In genomic region chr14:99230271-99231141, GRCh38 we compare ENCODE assay signal across 10 cellular contexts. TPM values are rescaled to one million over a fixed set of nuclear protein-coding genes. Genes with fewer than 3 reads are reported as not detected.
A peak's percentile ranks its signal among the peaks of the same experiment; 100 is the strongest.
DNase-seq lines count a peak whose midpoint lies in the region; FAIRE-seq and TF ChIP-seq lines count a peak whose summit lies in the region.
"Had no signal": no experiment of that assay in that cellular context is flagged by ENCODE, and none has a peak within 500 bp of the region (broad histone marks: within the 10 kb centered on the region; RNA-seq: fewer than 3 reads in every experiment).

No MANE protein-coding gene starts in this region.

- peak overlapping the region; percentile 79 for H4K91ac ChIP-seq in H1 (replicated peaks; ENCODE audit: insufficient read length, low read length)

- TF ChIP-seq EP300 in H1 (IDR thresholded peaks at IDR 0.05; ENCODE audit: borderline replicate concordance in 1 of 2, low read depth in 2 of 2, low read length in 2 of 2), result no peak

- peak overlapping the region; percentile 68 for H3K4me3 Mint-ChIP-seq in activated CD4-positive, alpha-beta memory T cell treated with anti-CD3 and anti-CD28 coated beads for 36 hours

- H3K23ac ChIP-seq in H1 (ENCODE audit: insufficient read length), result no peak overlapping the region

- H4K8ac ChIP-seq in H1 (ENCODE audit: extremely low read depth, insufficient read depth, low read length), result peak overlapping the region; percentile 89; the same call in 1 of the 2 replicates

- H2BK120ac ChIP-seq in H1 (replicated peaks; ENCODE audit: low read depth, low read length), result no peak overlapping the region

- no peaks in the 10 kb centered on the region for H3K36me3 ChIP-seq in H7 (replicated peaks; ENCODE audit: control insufficient read depth, insufficient read depth, low read length)
- no peaks in the 10 kb centered on the region for H3K36me3 ChIP-seq in H1 (ENCODE audit: control insufficient read depth in 2 of 4, insufficient read depth in 4 of 4, low read length in 3 of 4)

- TF ChIP-seq RAD21 in H1 (IDR thresholded peaks at IDR 0.05 in 1 of 2, conservative IDR thresholded peaks at IDR 0.05 in 1 of 2; ENCODE audit: low read depth in 2 of 2, low read length in 2 of 2), result peak in 1 of 2 experiments; percentile 7; a peak in 1 of 4 replicates

- peak overlapping the region; percentile 90; the same call in 1 of the 2 replicates for H2BK5ac ChIP-seq in H1 (ENCODE audit: low read depth, low read length)

- H3K27ac Mint-ChIP-seq in activated CD4-positive, alpha-beta memory T cell treated with anti-CD3 and anti-CD28 coated beads for 36 hours, result peak overlapping the region; percentile 96

- no peak for TF ChIP-seq POLR2A in H1 (IDR thresholded peaks at IDR 0.05; ENCODE audit: control extremely low read depth in 1 of 2, low read depth in 2 of 2, low read length in 2 of 2)

- no peaks in the 10 kb centered on the region for H3K27me3 Mint-ChIP-seq in activated CD4-positive, alpha-beta memory T cell treated with anti-CD3 and anti-CD28 coated beads for 36 hours

- H3K14ac ChIP-seq in H1 (ENCODE audit: insufficient read length), result no peak overlapping the region

- H3K27me3 ChIP-seq in H7 (ENCODE audit: control insufficient read depth, insufficient read depth, low read length), result no peaks in the 10 kb centered on the region
- H3K27me3 ChIP-seq in H1 (replicated peaks in 1 of 4; ENCODE audit: control insufficient read depth in 3 of 4, extremely low read depth in 1 of 4, insufficient read depth in 3 of 4, low read length in 3 of 4), result no peaks in the 10 kb centered on the region

- no peak overlapping the region for H4K5ac ChIP-seq in H1 (ENCODE audit: insufficient read length, low read depth, low read length)

- peaks cover 95% of the 10 kb centered on the region for H3K4me1 Mint-ChIP-seq in activated CD4-positive, alpha-beta memory T cell treated with anti-CD3 and anti-CD28 coated beads for 36 hours (ENCODE audit: low read depth)

- CTCF ChIA-PET in activated CD4-positive, alpha-beta memory T cell treated with anti-CD3 and anti-CD28 coated beads for 36 hours (lab: Charles Lee), result interaction anchor here (0.6 to 10.7 kb wide), 23 partner anchors 8 to 1252 kb away, joined by 3 to 110 read pairs (median 4); no protein-coding TSS in a partner anchor
- CTCF ChIA-PET in H1 (lab: Charles Lee; ENCODE audit: partially characterized antibody), result interaction anchor here (0.7 to 7.5 kb wide), 11 partner anchors 11 to 425 kb away, joined by 3 to 45 read pairs (median 3); no protein-coding TSS in a partner anchor

- intact Hi-C loops in activated CD4-positive, alpha-beta memory T cell treated with anti-CD3 and anti-CD28 coated beads for 36 hours (cut with micrococcal nuclease), result loop anchor here (1.0 to 5.0 kb wide), 4 partner anchors 18 to 1003 kb away; no protein-coding TSS in a partner anchor

- H3K18ac ChIP-seq in H1 (ENCODE audit: extremely low read depth, low read length), result peak overlapping the region; percentile 83

- H2BK15ac ChIP-seq in H1 (ENCODE audit: low read length), result peak overlapping the region; percentile 88; the same call in 1 of the 2 replicates

- 67% methylated on average over 18 of the region's 21 CpGs; no CpG with 5 or more reads in 1 of the 2 experiments for WGBS in H1 (ENCODE audit: extremely low coverage in 1 of 2, insufficient coverage in 1 of 2, insufficient read length in 1 of 2, insufficient replicate concordance in 2 of 2, low coverage in 1 of 2, low lambda C conversion rate in 2 of 2, missing lambda C conversion rate in 1 of 2), 2 experiments

- H2AFZ ChIP-seq in H1 (ENCODE audit: low read length), result no peak overlapping the region

- H3K4ac ChIP-seq in H1 (replicated peaks; ENCODE audit: insufficient read length, low read depth, low read length), result peak overlapping the region; percentile 47

- H3K79me1 ChIP-seq in H1 (ENCODE audit: low read depth, low read length), result peaks cover 4% of the 10 kb centered on the region; the same call in 1 of the 2 replicates

- no peak for FAIRE-seq in H1 (lab: Jason Lieb, UNC)

- peaks cover 9% of the 10 kb centered on the region; the same call in 1 of the 2 replicates for H3K23me2 ChIP-seq in H1 (ENCODE audit: low read depth, low read length)

- POLR2A ChIA-PET in activated CD4-positive, alpha-beta memory T cell treated with anti-CD3 and anti-CD28 coated beads for 36 hours (lab: Charles Lee), result interaction anchor here (1.2 to 23.9 kb wide), 9 partner anchors 10 to 42 kb away, joined by 3 to 425 read pairs (median 5); partner anchors contain the start of gene BCL11B
- POLR2A ChIA-PET in H1 (lab: Charles Lee; ENCODE audit: partially characterized antibody), result interaction anchor here (0.6 to 1.2 kb wide), 5 partner anchors 14 to 329 kb away, joined by 3 to 4 read pairs (median 3); no protein-coding TSS in a partner anchor

- H3K56ac ChIP-seq in H1 (replicated peaks; ENCODE audit: insufficient read length, low read depth, low read length), result no peak overlapping the region

- 0 out of 2 replicates have a peak overlapping the region, but pooled peaks have one; percentile 5 for H2AK5ac ChIP-seq in H1 (ENCODE audit: low read depth, low read length)

- no peak overlapping the region for H3K27ac ChIP-seq in H1 (ENCODE audit: low read depth, low read length)
- H3K27ac ChIP-seq: KMS-11 had no signal

- peaks cover 46% of the 10 kb centered on the region for H3K36me3 Mint-ChIP-seq in activated CD4-positive, alpha-beta memory T cell treated with anti-CD3 and anti-CD28 coated beads for 36 hours

- peaks cover 4 to 18% (median 14%) of the 10 kb centered on the region in 4 experiments for H3K4me1 ChIP-seq in H1 (replicated peaks in 1 of 4; ENCODE audit: control insufficient read depth in 3 of 4, insufficient read depth in 4 of 4, low read length in 3 of 4)

- H2BK12ac ChIP-seq in H1 (ENCODE audit: low read depth, low read length), result 0 out of 2 replicates have a peak overlapping the region, but pooled peaks have one; percentile 0

- no peak for TF ChIP-seq CTCF in H1 (IDR thresholded peaks at IDR 0.05; ENCODE audit: control extremely low read depth in 1 of 3, insufficient read depth in 1 of 3, low read depth in 1 of 3, low read length in 3 of 3)

- H2BK20ac ChIP-seq in H1 (ENCODE audit: low read length), result no peak overlapping the region

- DNase-seq in H7 (peak; percentile 81), H1 (ENCODE audit: low read depth in 1 of 2, low spot score in 2 of 2) (no peak), ecto neural progenitor cell (ENCODE audit: low spot score) (no peak), HuH-7 (ENCODE audit: low spot score) (no peak), KG1 (lab: John Stamatoyannopoulos, UW) (no peak), NCI-H1105 treated with DMSO at 0.1 percent for 48 hours (lab: John Stamatoyannopoulos, UW) (no peak)
- DNase-seq in activated CD4-positive, alpha-beta memory T cell treated with anti-CD3 and anti-CD28 coated beads for 36 hours, result peak; percentile 94
- DNase-seq in stimulated activated CD4-positive, alpha-beta T cell treated with anti-CD3 and anti-CD28 coated beads, Interleukin-1b, Interleukin-23, amount 100 ng/mL, for 48 hours, result peak; percentile 84

- no peaks in the 10 kb centered on the region for H3K9me3 ChIP-seq in H1 (ENCODE audit: insufficient read depth in 2 of 2, low read depth in 1 of 2, low read length in 1 of 2)

- peak overlapping the region; percentile 41 for H3K4me3 ChIP-seq in H7 (ENCODE audit: insufficient read depth, low read depth, low read length)
- H3K4me3 ChIP-seq in H1 (ENCODE audit: extremely low read depth in 1 of 4, insufficient read depth in 2 of 4, low read depth in 3 of 4, low read length in 4 of 4), result peak overlapping the region; percentile 36 to 60 (median 38); a peak in 6 of 8 replicates

- peaks cover 0 to 32% of the 10 kb centered on the region in 2 experiments; a peak in 1 of 4 replicates for H3K79me2 ChIP-seq in H1 (ENCODE audit: control insufficient read depth in 1 of 2, insufficient read depth in 2 of 2, low read length in 2 of 2)

- peak overlapping the region; percentile 82 for H3K4me2 ChIP-seq in H1 (ENCODE audit: insufficient read depth in 1 of 2, low read depth in 2 of 2, low read length in 2 of 2)
- H3K4me2 ChIP-seq: KMS-11 had no signal

- no peaks in the 10 kb centered on the region for H4K20me1 ChIP-seq in H1 (replicated peaks in 1 of 2; ENCODE audit: control insufficient read depth in 1 of 2, insufficient read depth in 2 of 2, low read length in 2 of 2)

- H3K9me3 Mint-ChIP-seq in activated CD4-positive, alpha-beta memory T cell treated with anti-CD3 and anti-CD28 coated beads for 36 hours, result peaks cover 3% of the 10 kb centered on the region

- H3K9ac ChIP-seq in H1 (replicated peaks in 1 of 4; ENCODE audit: extremely low read depth in 1 of 4, low read depth in 3 of 4, low read length in 3 of 4), result no peak overlapping the region
- H3K9ac ChIP-seq: KMS-11 had no signal

TF ChIP-seq in H1, 55 proteins besides CTCF, POLR2A, EP300 and RAD21:
- TF ChIP-seq MAFK (IDR thresholded peaks at IDR 0.05; ENCODE audit: low read depth, low read length), result peak; percentile 10; the same call in 1 of the 2 replicates
- no peak for TF ChIP-seq CEBPB (IDR thresholded peaks at IDR 0.05; ENCODE audit: low read depth, low read length)
- TF ChIP-seq EGR1 (IDR thresholded peaks at IDR 0.05; ENCODE audit: borderline replicate concordance, low read depth, low read length), result peak; percentile 36
- TF ChIP-seq YY1 (IDR thresholded peaks at IDR 0.05; ENCODE audit: low read depth, low read length), result no peak
- TF ChIP-seq KDM1A (IDR thresholded peaks at IDR 0.05; ENCODE audit: borderline replicate concordance, low read length), result 0 out of 2 replicates have a peak, but pooled peaks have one; percentile 66
- TF ChIP-seq HDAC6 (IDR thresholded peaks at IDR 0.05; ENCODE audit: low read depth, low read length), result no peak
- no peak for TF ChIP-seq ASH2L (IDR thresholded peaks at IDR 0.05; ENCODE audit: low read length)
- TF ChIP-seq BACH1 (IDR thresholded peaks at IDR 0.05; ENCODE audit: low read length), result peak; percentile 67; the same call in 1 of the 2 replicates
TF ChIP-seq in H1: peak in this region for 4.

RNA-seq across cellular contexts. Expression of gene BCL11B, which starts 41.5 kb away (rescaled TPM):
- total RNA-seq in H7 (2014; rRNA removed; shearing (Covaris generic)), result 5.7 and 6.1 TPM in 2 replicates
- total RNA-seq in activated CD4-positive, alpha-beta memory T cell treated with anti-CD3 and anti-CD28 coated beads for 36 hours, result 10 to 100 TPM; 48.9 to 49.1 TPM
- total RNA-seq in H1 (2021; fragmentation: NEBNext Ultra II Directional; extraction: Animal tissue kit (Norgen Biotek cat#: 25700)), result 5.9 TPM in 2 replicates
- polyA plus RNA-seq in H1 (2011; rRNA removed), result 0.63 and 0.80 TPM in 2 replicates
- 0.85 TPM for polyA plus RNA-seq in H1 (2011; cell fraction: cytosol; rRNA removed)
- polyA plus RNA-seq in H1 (2011; cell fraction: nucleus; rRNA removed), result 1.5 TPM
- polyA plus RNA-seq in H1 (2012, experiment 1 of 2), result 1.1 to 2.2 TPM (median 1.2 TPM) in 4 replicates
- 0.22 TPM for polyA plus RNA-seq in H1 (2012, experiment 2 of 2)
- 2.1 TPM for polyA plus RNA-seq in H1 (2013, experiment 1 of 2)
- polyA plus RNA-seq in H1 (2013, experiment 2 of 2), result 2.1 TPM
- 1.7 and 1.9 TPM in 2 replicates for polyA minus RNA-seq in H1 (2011; rRNA and poly(A)+ RNA removed)
- polyA minus RNA-seq in H1 (2011; cell fraction: cytosol; rRNA and poly(A)+ RNA removed), result 3.2 TPM
- polyA minus RNA-seq in H1 (2011; cell fraction: nucleus; rRNA and poly(A)+ RNA removed), result 4.1 TPM
- polyA plus RNA-seq: fibroblast of lung had no signal

Comparison
In these comparisons a context has a peak if more than half of its experiments do, and no peak if none do; other contexts are left out.
1. DNase-seq: peak in H7 (single experiment), activated CD4-positive, alpha-beta memory T cell treated with anti-CD3 and anti-CD28 coated beads for 36 hours (single experiment) and stimulated activated CD4-positive, alpha-beta T cell treated with anti-CD3 and anti-CD28 coated beads, Interleukin-1b, Interleukin-23, amount 100 ng/mL, for 48 hours (single experiment); none in H1 (0 of 2), ecto neural progenitor cell (single experiment), HuH-7 (single experiment), KG1 (single experiment) and NCI-H1105 treated with DMSO at 0.1 percent for 48 hours (single experiment).